Comparison of ENCODE assay signal across 1 cellular context in genomic region chr11:63736864-63737263, GRCh38.
TF ChIP-seq lines count a peak whose summit lies in the region.

No MANE protein-coding gene starts in this region.

TF ChIP-seq in HepG2, 621 proteins besides CTCF, POLR2A, EP300 and RAD21 (continued from another document):
- peak; percentile 53; the same call in 1 of the 2 replicates for TF ChIP-seq ZNF770 (CRISPR knock-in tag; IDR thresholded peaks at IDR 0.05)
TF ChIP-seq in HepG2: peak in this region for 1.
